Comparison of ENCODE assay signal across 1 cellular context in the genomic region with DNA sequence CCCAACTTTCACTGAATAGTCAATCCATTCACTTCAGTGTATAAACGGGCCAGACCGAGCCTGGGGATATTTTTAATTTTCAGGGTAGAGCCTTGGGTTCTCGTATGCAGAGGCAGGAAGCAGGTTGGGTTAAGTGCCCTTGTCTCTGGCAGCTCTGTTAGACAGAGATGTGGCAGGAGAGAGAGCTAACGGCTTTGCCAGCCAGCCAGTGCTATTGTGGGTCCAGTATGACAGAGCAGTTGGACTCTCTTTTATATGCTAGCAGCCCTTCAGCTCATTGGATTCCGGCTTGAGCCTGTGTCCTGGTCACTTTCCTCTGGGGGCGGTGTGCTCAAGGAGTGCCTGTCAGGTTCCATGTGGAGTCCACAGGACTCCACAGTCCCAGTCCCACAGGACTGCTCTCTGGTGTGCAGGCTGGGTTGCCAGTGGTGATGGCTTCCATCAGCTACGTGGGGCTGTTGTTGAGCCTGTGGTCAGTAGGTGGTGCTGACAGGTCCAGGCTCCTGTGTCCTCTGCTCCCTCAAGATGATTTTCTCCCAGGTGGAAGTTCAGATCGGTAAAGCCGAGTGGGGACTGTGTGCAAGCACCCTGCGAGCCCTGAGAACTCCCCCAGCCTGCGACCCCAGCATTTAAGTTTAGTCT.
TF ChIP-seq lines count a peak whose summit lies in the region.

No MANE protein-coding gene starts in this region.

TF ChIP-seq in endothelial cell of umbilical vein, 7 proteins besides CTCF, POLR2A, EP300 and RAD21:
- TF ChIP-seq GATA2 (IDR thresholded peaks at IDR 0.05; ENCODE audit: insufficient read depth, insufficient read length, low read depth, low read length) (no peak), POLR2AphosphoS5 (IDR thresholded peaks at IDR 0.05; ENCODE audit: insufficient read depth, low read depth, low read length) (peak; percentile 16), FOS (IDR thresholded peaks at IDR 0.05; ENCODE audit: borderline replicate concordance, insufficient read depth, low read length) (no peak), JUN (IDR thresholded peaks at IDR 0.05; ENCODE audit: borderline replicate concordance, insufficient read depth, insufficient read length, low read depth) (no peak)
